In the genomic region with DNA sequence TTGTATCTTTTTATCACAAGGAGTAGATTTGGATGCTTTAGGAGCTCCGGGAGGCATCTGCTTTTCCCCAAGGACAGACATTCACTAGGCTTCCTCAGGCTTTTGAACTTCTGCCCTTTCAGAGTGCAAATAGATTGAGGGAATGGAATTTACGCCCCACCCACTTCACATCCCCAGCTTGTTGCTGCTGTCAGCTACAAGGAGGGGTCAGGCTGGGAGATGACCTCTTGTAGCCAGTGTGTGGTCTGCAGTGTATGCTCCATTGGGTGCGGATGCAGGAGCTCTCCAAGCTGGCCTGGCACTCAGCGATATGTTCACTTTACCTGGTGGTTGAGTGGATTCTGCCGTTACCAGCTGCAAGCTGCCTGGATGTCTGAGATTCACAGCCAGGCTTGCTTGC, we compare ENCODE assay signal across 18 cellular contexts. TPM values are rescaled to one million over a fixed set of nuclear protein-coding genes. Genes with fewer than 3 reads are reported as not detected.
DNase-seq lines count a peak whose midpoint lies in the region; ATAC-seq lines count a peak whose summit lies in the region.
"Had no signal": no experiment of that assay in that cellular context is flagged by ENCODE, and none has a peak within 500 bp of the region (broad histone marks: within the 10 kb centered on the region; RNA-seq: fewer than 3 reads in every experiment).

No MANE protein-coding gene starts in this region.

- ATAC-seq in sciatic nerve (peak; percentile 69), HG03354 (IDR thresholded peaks at IDR 0.05; ENCODE audit: poor library complexity, severe bottlenecking, unreplicated experiment) (no peak), GM18517 (IDR thresholded peaks at IDR 0.05; ENCODE audit: unreplicated experiment) (no peak), GM21786 (IDR thresholded peaks at IDR 0.05; ENCODE audit: unreplicated experiment) (no peak)
- ATAC-seq: activated CD4-positive, alpha-beta T cell treated with anti-CD3 and anti-CD28 coated beads for 36 hours; left lobe of liver; natural killer cell treated with Interleukin-12 subunit alpha and Interleukin-12 subunit beta and Interleukin-15 and Interleukin-18, amount 100 ng/mL, for 72 hours; T-helper 17 cell had no signal

- intact Hi-C loops in sciatic nerve (cut with DNase I) = no loop called here

- DNase-seq in NCI-H748 (lab: John Stamatoyannopoulos, UW; ENCODE audit: unreplicated experiment) = peak; percentile 17
- DNase-seq in NCI-H748 treated with DMSO at 0.1 percent for 48 hours (lab: John Stamatoyannopoulos, UW) = no peak
- DNase-seq in amniotic epithelial cell (ENCODE audit: low read depth) = peak; percentile 30
- peak; percentile 83 for DNase-seq in left kidney (ENCODE audit: low read depth, low spot score)
- DNase-seq in sciatic nerve (ENCODE audit: low spot score) = no peak
- DNase-seq: activated CD4-positive, alpha-beta T cell treated with anti-CD3 and anti-CD28 coated beads for 36 hours; HCEC 1CT; head of caudate nucleus; Kasumi-1; NCI-H1436; RPMI8226; T-helper 17 cell had no signal

RNA-seq across cellular contexts. Expression of gene TNFSF15, which starts 6.4 kb away (rescaled TPM):
- 11.9 TPM for total RNA-seq in sciatic nerve
- total RNA-seq: A673 had no signal

Comparison
In these comparisons a context has a peak if more than half of its experiments do, and no peak if none do; other contexts are left out.
1. DNase-seq: peak in NCI-H748 (single experiment), amniotic epithelial cell (single experiment) and left kidney (single experiment); none in NCI-H748 treated with DMSO at 0.1 percent for 48 hours (single experiment) and sciatic nerve (single experiment).